ENCODE assay signal across 8 cellular contexts in genomic region chr12:117212563-117213190, GRCh38. TPM values are rescaled to one million over a fixed set of nuclear protein-coding genes. Genes with fewer than 3 reads are reported as not detected.
DNase-seq lines count a peak whose midpoint lies in the region; ATAC-seq, FAIRE-seq and TF ChIP-seq lines count a peak whose summit lies in the region.

No MANE protein-coding gene starts in this region.

- peak; percentile 65 for FAIRE-seq in H54 (lab: Jason Lieb, UNC)

- H3K4me1 ChIP-seq in left lung: no peaks in the 10 kb centered on the region

- TF ChIP-seq CTCF in choroid plexus epithelial cell (conservative IDR thresholded peaks at IDR 0.05; ENCODE audit: low read depth, low read length): peak; percentile 98
- TF ChIP-seq CTCF in left lung (IDR thresholded peaks at IDR 0.05): peak; percentile 79 to 85

- intact Hi-C loops in left lung (cut with DNase I): no loop called here

- H3K27ac ChIP-seq in left lung: no peak overlapping the region

- ATAC-seq in left lung: peak; percentile 98
- no peak for ATAC-seq in GM21367 (IDR thresholded peaks at IDR 0.05; ENCODE audit: unreplicated experiment)

- DNase-seq in C1 segment of cervical spinal cord (lab: John Stamatoyannopoulos, UW) (peak in 12 of 14 donors; percentile 4 to 69 (median 26)), H54 (ENCODE audit: insufficient read length, low spot score) (peak; percentile 78), NCI-H510A (lab: John Stamatoyannopoulos, UW) (peak; percentile 58), choroid plexus epithelial cell (ENCODE audit: low read depth) (peak; percentile 89), left lung (peak in 1 of 2 donors; percentile 50)
- peak; percentile 47 to 66 for DNase-seq in activated CD4-positive, alpha-beta T cell treated with anti-CD3 and anti-CD28 coated beads for 4 hours
- peak; percentile 22 to 41 (median 24) for DNase-seq in stimulated activated CD4-positive, alpha-beta T cell treated with anti-CD3 and anti-CD28 coated beads, TNF-alpha, amount 100 ng/mL, for 4 hours (ENCODE audit: low read depth in 3 of 3)

- no peaks in the 10 kb centered on the region for H3K9me3 ChIP-seq in left lung

- H3K4me3 ChIP-seq in choroid plexus epithelial cell (ENCODE audit: low read depth, low read length): no peak overlapping the region
- no peak overlapping the region for H3K4me3 ChIP-seq in left lung

- peaks cover 0 to 24% of the 10 kb centered on the region in 2 donors for H3K27me3 ChIP-seq in left lung

- no peaks in the 10 kb centered on the region for H3K36me3 ChIP-seq in left lung

- TF ChIP-seq POLR2A in H54 (IDR thresholded peaks at IDR 0.05; ENCODE audit: low read depth, low read length): no peak

RNA-seq across cellular contexts. Expression of gene FBXO21, which starts 22.4 kb away (rescaled TPM):
- total RNA-seq in left lung: 10 to 100 TPM; 31.3 to 39.1 TPM
